1 cellular context compared by ENCODE assay signal in genomic region chr6:69231983-69232382, GRCh38.
TF ChIP-seq lines count a peak whose summit lies in the region.

No MANE protein-coding gene starts in this region.

TF ChIP-seq in SK-N-SH, 30 proteins besides CTCF, POLR2A, EP300 and RAD21 (continued from another document):
- TF ChIP-seq TAF1 (IDR thresholded peaks at IDR 0.05; ENCODE audit: borderline replicate concordance, low read depth, low read length) = no peak
- no peak for TF ChIP-seq NFIC (IDR thresholded peaks at IDR 0.05; ENCODE audit: borderline replicate concordance)
- TF ChIP-seq, protein P1, sequence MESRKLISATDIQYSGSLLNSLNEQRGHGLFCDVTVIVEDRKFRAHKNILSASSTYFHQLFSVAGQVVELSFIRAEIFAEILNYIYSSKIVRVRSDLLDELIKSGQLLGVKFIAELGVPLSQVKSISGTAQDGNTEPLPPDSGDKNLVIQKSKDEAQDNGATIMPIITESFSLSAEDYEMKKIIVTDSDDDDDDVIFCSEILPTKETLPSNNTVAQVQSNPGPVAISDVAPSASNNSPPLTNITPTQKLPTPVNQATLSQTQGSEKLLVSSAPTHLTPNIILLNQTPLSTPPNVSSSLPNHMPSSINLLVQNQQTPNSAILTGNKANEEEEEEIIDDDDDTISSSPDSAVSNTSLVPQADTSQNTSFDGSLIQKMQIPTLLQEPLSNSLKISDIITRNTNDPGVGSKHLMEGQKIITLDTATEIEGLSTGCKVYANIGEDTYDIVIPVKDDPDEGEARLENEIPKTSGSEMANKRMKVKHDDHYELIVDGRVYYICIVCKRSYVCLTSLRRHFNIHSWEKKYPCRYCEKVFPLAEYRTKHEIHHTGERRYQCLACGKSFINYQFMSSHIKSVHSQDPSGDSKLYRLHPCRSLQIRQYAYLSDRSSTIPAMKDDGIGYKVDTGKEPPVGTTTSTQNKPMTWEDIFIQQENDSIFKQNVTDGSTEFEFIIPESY (IDR thresholded peaks at IDR 0.05; ENCODE audit: borderline replicate concordance, low read depth) = no peak
- no peak for TF ChIP-seq RXRA (IDR thresholded peaks at IDR 0.05; ENCODE audit: borderline replicate concordance, low read depth)
